In the genomic region with DNA sequence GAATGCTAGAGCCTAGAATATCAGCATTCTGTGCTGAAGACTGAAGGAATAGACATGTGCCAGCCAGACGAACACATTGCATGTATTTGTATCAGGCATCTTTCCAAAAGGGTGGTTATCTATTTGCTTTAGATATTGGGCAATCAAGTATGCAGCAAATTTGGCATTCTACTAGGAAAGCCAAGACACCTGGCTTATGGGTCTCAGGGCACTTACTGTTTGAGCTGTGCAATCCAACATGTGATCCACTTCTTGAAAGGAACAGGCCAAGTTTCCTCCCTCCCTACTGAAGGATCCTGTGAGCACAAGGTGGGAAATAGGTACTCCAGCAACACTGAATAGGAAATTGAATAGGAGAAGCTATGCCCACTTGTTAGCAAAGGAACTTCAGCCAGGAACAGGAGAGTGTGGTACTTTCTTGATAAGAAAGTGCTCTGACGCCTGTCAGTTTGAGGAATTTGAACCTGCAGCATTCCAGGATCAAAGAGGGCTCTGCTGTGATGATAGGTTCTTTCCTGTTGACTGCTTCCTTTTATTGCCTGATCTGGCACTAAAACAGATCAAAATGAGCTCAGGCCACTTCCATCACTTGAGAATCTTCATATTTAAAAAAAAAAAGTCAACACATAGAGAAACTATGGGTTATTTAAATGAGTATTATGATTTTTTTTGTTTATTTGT, we compare ENCODE assay signal across 22 cellular contexts. TPM values are rescaled to one million over a fixed set of nuclear protein-coding genes. Genes with fewer than 3 reads are reported as not detected.
DNase-seq lines count a peak whose midpoint lies in the region; ATAC-seq and TF ChIP-seq lines count a peak whose summit lies in the region.
"Had no signal": no experiment of that assay in that cellular context is flagged by ENCODE, and none has a peak within 500 bp of the region (broad histone marks: within the 10 kb centered on the region; RNA-seq: fewer than 3 reads in every experiment).

No MANE protein-coding gene starts in this region.

- no peak overlapping the region for H3K27ac Mint-ChIP-seq in T-helper 2 cell treated with Interferon-gamma antibody and Interleukin-4, amounts not matched to agents 5 μg/mL and 100 μg/mL, for 36 hours

- H3K9me3 ChIP-seq in HEK293 (ENCODE audit: control insufficient read depth, insufficient read depth, low read depth, low read length), result no peaks in the 10 kb centered on the region
- no peaks in the 10 kb centered on the region for H3K9me3 ChIP-seq in colonic mucosa
- H3K9me3 ChIP-seq in right lobe of liver, result no peaks in the 10 kb centered on the region
- H3K9me3 ChIP-seq in upper lobe of left lung, result no peaks in the 10 kb centered on the region

- WGBS in right lobe of liver (ENCODE audit: insufficient coverage, low coverage, low lambda C conversion rate, missing lambda C conversion rate), result 18% methylated on average over 2 of the region's 2 CpGs
- 56 to 57% methylated on average over 2 of the region's 2 CpGs for WGBS in upper lobe of left lung, 2 donors

- TF ChIP-seq CTCF in HEK293 (tag by site-specific recombination; IDR thresholded peaks at IDR 0.05) (no peak), colonic mucosa (IDR thresholded peaks at IDR 0.05) (no peak), right lobe of liver (IDR thresholded peaks at IDR 0.05) (no peak), upper lobe of left lung (IDR thresholded peaks at IDR 0.05) (peak in 1 of 6 experiments; percentile 5)

- H3K9me3 Mint-ChIP-seq in T-helper 2 cell treated with Interferon-gamma antibody and Interleukin-4, amounts not matched to agents 5 μg/mL and 100 μg/mL, for 36 hours, result no peaks in the 10 kb centered on the region

- ATAC-seq in right lobe of liver, result peak; percentile 56 to 81 (median 74)
- peak; percentile 8 to 73 for ATAC-seq in upper lobe of left lung (ENCODE audit: low FRiP score in 2 of 2)

- no peaks in the 10 kb centered on the region for H3K36me3 Mint-ChIP-seq in T-helper 2 cell treated with Interferon-gamma antibody and Interleukin-4, amounts not matched to agents 5 μg/mL and 100 μg/mL, for 36 hours (ENCODE audit: low read depth)

- no peaks in the 10 kb centered on the region for H3K36me3 ChIP-seq in HEK293 (ENCODE audit: control insufficient read depth in 2 of 2, insufficient read depth in 1 of 2, low read length in 2 of 2)
- no peaks in the 10 kb centered on the region for H3K36me3 ChIP-seq in colonic mucosa
- no peaks in the 10 kb centered on the region for H3K36me3 ChIP-seq in right lobe of liver
- no peaks in the 10 kb centered on the region for H3K36me3 ChIP-seq in upper lobe of left lung

- H3K4me1 Mint-ChIP-seq in T-helper 2 cell treated with Interferon-gamma antibody and Interleukin-4, amounts not matched to agents 5 μg/mL and 100 μg/mL, for 36 hours (ENCODE audit: low read depth), result peaks cover 45% of the 10 kb centered on the region

- peaks cover 20% of the 10 kb centered on the region for H3K27me3 Mint-ChIP-seq in T-helper 2 cell treated with Interferon-gamma antibody and Interleukin-4, amounts not matched to agents 5 μg/mL and 100 μg/mL, for 36 hours (ENCODE audit: low read depth)

- DNase-seq in colonic mucosa, result peak; percentile 43
- no peak for DNase-seq in right lobe of liver
- peak in 1 of 2 donors; percentile 58 for DNase-seq in upper lobe of left lung
- DNase-seq in NCI-H1694 (lab: John Stamatoyannopoulos, UW), result no peak
- DNase-seq in KG1 (lab: John Stamatoyannopoulos, UW), result no peak
- DNase-seq in T-helper 2 cell treated with Interferon-gamma antibody and Interleukin-4, amounts not matched to agents 5 μg/mL and 100 μg/mL, for 36 hours (ENCODE audit: low spot score), result no peak
- DNase-seq: DMS153; DND-41; MV-4-11; NCI-H1105; NCI-H1436 treated with DMSO at 0.1 percent for 48 hours; NCI-H1930; NCI-H2107; NCI-H524 treated with DMSO at 0.1 percent for 48 hours; NCI-H82; NK-92 treated with Interleukin-12 subunit alpha and Interleukin-12 subunit beta, amount 100 ng/mL, for 24 hours; Right ventricle myocardium superior; RPMI8226 had no signal

- POLR2A ChIA-PET in HEK293 (lab: Yijun Ruan, JAX), result no interaction called here

- TF ChIP-seq POLR2A in right lobe of liver (IDR thresholded peaks at IDR 0.05), result no peak
- no peak for TF ChIP-seq POLR2A in upper lobe of left lung (IDR thresholded peaks at IDR 0.05)

- H3K27me3 ChIP-seq in colonic mucosa, result no peaks in the 10 kb centered on the region
- H3K27me3 ChIP-seq in right lobe of liver, result peaks cover 0 to 8% of the 10 kb centered on the region in 2 donors
- H3K27me3 ChIP-seq in upper lobe of left lung, result no peaks in the 10 kb centered on the region

- intact Hi-C loops in colonic mucosa (cut with DNase I) (no loop called here), right lobe of liver (cut with DNase I) (no loop called here)

- H3K4me1 ChIP-seq in HEK293 (ENCODE audit: control insufficient read depth, insufficient read depth, low read length) (no peaks in the 10 kb centered on the region), colonic mucosa (peaks cover 4% of the 10 kb centered on the region), right lobe of liver (peaks cover 0 to 6% (median 0%) of the 10 kb centered on the region in 4 donors), upper lobe of left lung (peaks cover 11 to 40% (median 32%) of the 10 kb centered on the region in 4 donors)

- CTCF ChIA-PET in HEK293 (lab: Yijun Ruan, JAX), result interaction anchor here (0.6 to 0.7 kb wide), 2 partner anchors 90 to 114 kb away, joined by 3 to 4 read pairs; no protein-coding TSS in a partner anchor

- H3K27ac ChIP-seq in HEK293 (ENCODE audit: extremely low read depth, low read depth, low read length) (no peak overlapping the region), colonic mucosa (no peak overlapping the region), right lobe of liver (no peak overlapping the region), upper lobe of left lung (no peak overlapping the region)

- no peak for TF ChIP-seq EP300 in upper lobe of left lung (IDR thresholded peaks at IDR 0.05)

- H3K9ac ChIP-seq in colonic mucosa (ENCODE audit: low read depth in 2 of 2, low read length in 2 of 2), result no peak overlapping the region

- H3K4me3 Mint-ChIP-seq in T-helper 2 cell treated with Interferon-gamma antibody and Interleukin-4, amounts not matched to agents 5 μg/mL and 100 μg/mL, for 36 hours, result no peak overlapping the region

- no peak overlapping the region for H3K4me3 ChIP-seq in HEK293 (ENCODE audit: low read depth, low read length)
- no peak overlapping the region for H3K4me3 ChIP-seq in colonic mucosa
- H3K4me3 ChIP-seq in right lobe of liver, result no peak overlapping the region
- H3K4me3 ChIP-seq in upper lobe of left lung, result no peak overlapping the region

TF ChIP-seq in HEK293, 187 proteins besides CTCF, POLR2A, EP300 and RAD21:
- TF ChIP-seq ZNF423 (tag by site-specific recombination; IDR thresholded peaks at IDR 0.05) (no peak), ZBTB17 (tag by site-specific recombination; IDR thresholded peaks at IDR 0.05) (0 out of 2 replicates have a peak, but pooled peaks have one; percentile 13)

RNA-seq across cellular contexts. Expression of gene OR6S1, which starts 20.6 kb away (rescaled TPM):
- total RNA-seq in colonic mucosa, result not detected
- total RNA-seq in right lobe of liver, result not detected
- not detected for total RNA-seq in upper lobe of left lung
- total RNA-seq: A172, H4, Right ventricle myocardium superior, SK-MEL-5 had no signal

RNA-seq across cellular contexts. Expression of gene RNASE12, which starts 29.8 kb away (rescaled TPM):
- not detected for total RNA-seq in colonic mucosa
- not detected for total RNA-seq in right lobe of liver
- not detected for total RNA-seq in upper lobe of left lung
- total RNA-seq: A172, H4, Right ventricle myocardium superior, SK-MEL-5 had no signal

RNA-seq across cellular contexts. Expression of gene RNASE11, which starts 33.1 kb away (rescaled TPM):
- total RNA-seq in colonic mucosa (not detected), right lobe of liver (not detected), upper lobe of left lung (not detected)
- total RNA-seq: A172, H4, Right ventricle myocardium superior had no signal
